In the genomic region with DNA sequence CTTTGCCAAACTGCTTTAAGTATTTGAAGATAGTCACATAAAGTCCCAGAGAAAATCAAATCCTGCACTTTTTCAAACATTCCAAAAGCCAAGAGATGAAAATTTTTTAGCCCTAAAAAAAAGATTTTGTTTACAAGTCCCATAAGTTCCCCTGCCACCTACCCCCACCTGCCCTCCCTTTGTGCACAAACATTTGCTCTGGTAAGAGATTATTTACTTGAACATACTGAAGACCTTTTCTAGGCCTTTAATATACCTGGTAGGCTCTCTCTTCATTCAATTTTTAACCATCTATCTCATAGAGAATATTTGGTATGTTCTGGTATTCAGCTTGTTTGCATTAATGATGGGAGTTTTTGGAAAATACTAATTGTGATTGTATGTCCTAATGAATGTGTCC, we compare ENCODE assay signal across 32 cellular contexts.
"Had no signal": no experiment of that assay in that cellular context is flagged by ENCODE, and none has a peak within 500 bp of the region (broad histone marks: within the 10 kb centered on the region; RNA-seq: fewer than 3 reads in every experiment).

No MANE protein-coding gene starts in this region.

- ATAC-seq: activated CD8-positive, alpha-beta T cell treated with anti-CD3 and anti-CD28 coated beads, Interleukin-2, amount 10 ng/mL, durations not matched to agents 7 days and 5 days; PC-3; SK-N-SH treated with all-trans-retinoic acid at 6 μM for 48 hours; T-cell; T-helper 17 cell had no signal

- H3K27ac ChIP-seq: ascending aorta, cardiac muscle cell, KMS-11, Peyer's patch, SJSA1, WERI-Rb-1 had no signal

- H3K4me3 ChIP-seq: ascending aorta, cardiac muscle cell, Peyer's patch, SJSA1 had no signal

- H3K27me3 ChIP-seq: ascending aorta, Peyer's patch, SJSA1 had no signal

- H3K4me3 Mint-ChIP-seq: activated CD4-positive, alpha-beta T cell treated with anti-CD3 and anti-CD28 coated beads, Interleukin-2, amount 10 ng/mL, durations not matched to agents 7 days and 5 days; activated CD8-positive, alpha-beta T cell treated with anti-CD3 and anti-CD28 coated beads, Interleukin-2, amount 10 ng/mL, durations not matched to agents 7 days and 5 days; activated naive CD4-positive, alpha-beta T cell treated with anti-CD3 and anti-CD28 coated beads, Interleukin-2, amount 50 U/mL, for 24 hours; activated naive CD8-positive, alpha-beta T cell treated with anti-CD3 and anti-CD28 coated beads, Interleukin-2, amount 10 ng/mL, durations not matched to agents 7 days and 5 days; activated T-cell treated with anti-CD3 and anti-CD28 coated beads, Interleukin-2, amount 50 U/mL, for 24 hours; central memory CD8-positive, alpha-beta T cell; T-cell; T-helper 17 cell had no signal

- H3K9me3 Mint-ChIP-seq: activated CD4-positive, alpha-beta T cell treated with anti-CD3 and anti-CD28 coated beads, Interleukin-2, amount 10 ng/mL, durations not matched to agents 7 days and 5 days; activated naive CD4-positive, alpha-beta T cell treated with anti-CD3 and anti-CD28 coated beads, Interleukin-2, amount 50 U/mL, for 24 hours; activated T-cell treated with anti-CD3 and anti-CD28 coated beads, Interleukin-2, amount 50 U/mL, for 24 hours; activated T-helper 2 cell treated with anti-CD3 and anti-CD28 coated beads, Interferon-gamma antibody, Interleukin-2, Interleukin-4, amounts not matched to agents 10 μg/mL and 5 μg/mL and 100 μg/mL, durations not matched to agents 14 hours and 24 hours and 36 hours; central memory CD8-positive, alpha-beta T cell; T-cell had no signal

- H3K27ac Mint-ChIP-seq: activated CD4-positive, alpha-beta T cell treated with anti-CD3 and anti-CD28 coated beads, Interleukin-2, amount 10 ng/mL, durations not matched to agents 7 days and 5 days; activated CD8-positive, alpha-beta T cell treated with anti-CD3 and anti-CD28 coated beads, Interleukin-2, amount 10 ng/mL, durations not matched to agents 7 days and 5 days; activated naive CD4-positive, alpha-beta T cell treated with anti-CD3 and anti-CD28 coated beads, Interleukin-2, amount 50 U/mL, for 24 hours; activated naive CD8-positive, alpha-beta T cell treated with anti-CD3 and anti-CD28 coated beads, Interleukin-2, amount 10 ng/mL, durations not matched to agents 7 days and 5 days; activated T-cell treated with anti-CD3 and anti-CD28 coated beads, Interleukin-2, amount 50 U/mL, for 24 hours; activated T-helper 2 cell treated with anti-CD3 and anti-CD28 coated beads, Interferon-gamma antibody, Interleukin-2, Interleukin-4, amounts not matched to agents 10 μg/mL and 5 μg/mL and 100 μg/mL, durations not matched to agents 14 hours and 24 hours and 36 hours; T-helper 17 cell had no signal

- H3K4me1 ChIP-seq: ascending aorta, Peyer's patch, SJSA1 had no signal

- DNase-seq: activated CD4-positive, alpha-beta T cell treated with anti-CD3 and anti-CD28 coated beads, Interleukin-2, amount 10 ng/mL, durations not matched to agents 7 days and 5 days; activated CD4-positive, alpha-beta T cell treated with anti-CD3 and anti-CD28 coated beads, Interleukin-2, amount 50 U/mL, for 48 hours; activated CD4-positive, CD25-positive, alpha-beta regulatory T cell; activated CD8-positive, alpha-beta T cell treated with anti-CD3 and anti-CD28 coated beads, Interleukin-2, amount 10 ng/mL, durations not matched to agents 7 days and 5 days; activated gamma-delta T cell; activated naive CD4-positive, alpha-beta T cell treated with Interleukin-2 at 50 U/mL for 16 hours; activated naive CD8-positive, alpha-beta T cell treated with anti-CD3 and anti-CD28 coated beads, Interleukin-2, amount 10 ng/mL, durations not matched to agents 7 days and 5 days; activated T-cell treated with anti-CD3 and anti-CD28 coated beads, Interleukin-2, amount 50 U/mL, for 24 hours; amygdala; NCI-H1092 treated with DMSO at 0.1 percent for 48 hours; NCI-H187; NCI-H2107; NCI-H226; NCI-H446 treated with DMSO at 0.1 percent for 48 hours; NCI-H524 treated with DMSO at 0.1 percent for 48 hours; NCI-H748 treated with DMSO at 0.1 percent for 48 hours; NK-92 treated with Interleukin-12 subunit alpha and Interleukin-12 subunit beta, amount 100 ng/mL, for 24 hours; PC-3; Peyer's patch; RPMI8226; SHP77 treated with DMSO at 0.1 percent for 48 hours; T-cell; T-helper 17 cell; WERI-Rb-1 had no signal

- H3K4me1 Mint-ChIP-seq: activated CD4-positive, alpha-beta T cell treated with anti-CD3 and anti-CD28 coated beads, Interleukin-2, amount 10 ng/mL, durations not matched to agents 7 days and 5 days had no signal

- H3K9me3 ChIP-seq: ascending aorta, Peyer's patch, SJSA1 had no signal

- H3K9ac ChIP-seq: KMS-11 had no signal

- H3K36me3 ChIP-seq: ascending aorta, cardiac muscle cell, Peyer's patch, SJSA1, WERI-Rb-1 had no signal

- H3K36me3 Mint-ChIP-seq: T-cell had no signal

- H3K27me3 Mint-ChIP-seq: activated naive CD4-positive, alpha-beta T cell treated with anti-CD3 and anti-CD28 coated beads, Interleukin-2, amount 50 U/mL, for 24 hours; activated T-cell treated with anti-CD3 and anti-CD28 coated beads, Interleukin-2, amount 50 U/mL, for 24 hours; central memory CD8-positive, alpha-beta T cell; T-cell; T-helper 17 cell had no signal

- H3K4me2 ChIP-seq: KMS-11 had no signal
